16 cellular contexts compared by ENCODE assay signal in genomic region chr5:148012806-148013205, GRCh38. TPM values are rescaled to one million over a fixed set of nuclear protein-coding genes. Genes with fewer than 3 reads are reported as not detected.
"Had no signal": no experiment of that assay in that cellular context is flagged by ENCODE, and none has a peak within 500 bp of the region (broad histone marks: within the 10 kb centered on the region; RNA-seq: fewer than 3 reads in every experiment).

No MANE protein-coding gene starts in this region.

- H3K4me3 ChIP-seq: colonic mucosa, gastrocnemius medialis, heart right ventricle, mucosa of descending colon had no signal

- ATAC-seq: gastrocnemius medialis; heart right ventricle; left lobe of liver; mucosa of descending colon; naive thymus-derived CD8-positive, alpha-beta T cell; sciatic nerve had no signal

- DNase-seq: colonic mucosa; effector CD8-positive, alpha-beta T cell; gastrocnemius medialis; heart right ventricle; hypothalamus; mucosa of descending colon; naive thymus-derived CD8-positive, alpha-beta T cell; posterior cingulate gyrus; stimulated activated naive CD4-positive, alpha-beta T cell treated with Interleukin-2 at 50 U/mL for 16 hours; trophoblast cell had no signal

- H3K27me3 Mint-ChIP-seq: naive thymus-derived CD8-positive, alpha-beta T cell had no signal

- H3K27me3 ChIP-seq: colonic mucosa, gastrocnemius medialis, heart right ventricle had no signal

- H3K4me3 Mint-ChIP-seq: naive thymus-derived CD8-positive, alpha-beta T cell had no signal

- H3K9me3 ChIP-seq: colonic mucosa, gastrocnemius medialis, heart right ventricle, mucosa of descending colon had no signal

- H3K4me1 Mint-ChIP-seq: naive thymus-derived CD8-positive, alpha-beta T cell had no signal

- H3K27ac Mint-ChIP-seq: naive thymus-derived CD8-positive, alpha-beta T cell had no signal

- H3K36me3 ChIP-seq: colonic mucosa, gastrocnemius medialis, heart right ventricle had no signal

- H3K4me1 ChIP-seq: colonic mucosa, gastrocnemius medialis, heart right ventricle had no signal

- H3K36me3 Mint-ChIP-seq: naive thymus-derived CD8-positive, alpha-beta T cell had no signal

- H3K27ac ChIP-seq: colonic mucosa, gastrocnemius medialis, heart right ventricle had no signal

RNA-seq across cellular contexts. Expression of gene SPINK5, which starts 51.0 kb away (rescaled TPM):
- total RNA-seq: dermis microvascular lymphatic vessel endothelial cell; epithelial cell of proximal tubule; fibroblast of lung; left lobe of liver; naive thymus-derived CD8-positive, alpha-beta T cell; skeletal muscle tissue had no signal
- polyA plus RNA-seq: fibroblast of lung; naive thymus-derived CD8-positive, alpha-beta T cell had no signal
